27 cellular contexts compared by ENCODE assay signal in genomic region chr3:150030841-150031240, GRCh38.
"Had no signal": no experiment of that assay in that cellular context is flagged by ENCODE, and none has a peak within 500 bp of the region (broad histone marks: within the 10 kb centered on the region; RNA-seq: fewer than 3 reads in every experiment).

No MANE protein-coding gene starts in this region.

- H3K9ac ChIP-seq: neural progenitor cell, parathyroid adenoma had no signal

- DNase-seq: naive thymus-derived CD4-positive, alpha-beta T cell; natural killer cell; occipital lobe; ovary; posterior cingulate gyrus; psoas muscle; right cardiac atrium; right lobe of liver; sigmoid colon; stimulated activated CD4-positive, alpha-beta T cell treated with anti-CD3 and anti-CD28 coated beads, Interleukin-15, amount 100 ng/mL, for 24 hours; stimulated activated CD4-positive, alpha-beta T cell treated with anti-CD3 and anti-CD28 coated beads, Interleukin-4, amount 100 ng/mL, for 1 hour; stimulated activated CD4-positive, alpha-beta T cell treated with anti-CD3 and anti-CD28 coated beads, Interleukin-4, amount 100 ng/mL, for 4 hours; stimulated activated CD8-positive, alpha-beta memory T cell treated with anti-CD3 and anti-CD28 coated beads, Interleukin-4, amount 100 ng/mL, for 48 hours; stimulated activated naive CD4-positive, alpha-beta T cell; stimulated activated naive CD8-positive, alpha-beta T cell treated with anti-CD3 and anti-CD28 coated beads, Interleukin-15, amount 100 ng/mL, for 72 hours; stimulated activated naive CD8-positive, alpha-beta T cell treated with anti-CD3 and anti-CD28 coated beads, Interleukin-15, Interleukin-2, amounts not matched to agents 100 U/mL and 50 U/mL, for 24 hours; substantia nigra; testis; tibial artery; transverse colon; upper lobe of right lung; uterus had no signal

- H3K4me3 ChIP-seq: neural progenitor cell, ovary, psoas muscle, right lobe of liver, sigmoid colon, skin epidermis, suprapubic skin, testis, tibial artery, transverse colon, upper lobe of right lung, uterus had no signal

- H3K4me2 ChIP-seq: neural progenitor cell had no signal

- H3K79me2 ChIP-seq: parathyroid adenoma had no signal

- ATAC-seq: naive thymus-derived CD4-positive, alpha-beta T cell; natural killer cell; psoas muscle; right cardiac atrium; right lobe of liver; stimulated activated memory B cell treated with anti-CD40 and anti-IgM and Interleukin-4, amounts not matched to agents 10 μg/mL and 1 μg/mL and 100 μg/mL, for 72 hours; stimulated activated naive CD8-positive, alpha-beta T cell treated with anti-CD3 and anti-CD28 coated beads, Interleukin-15, amount 100 ng/mL, for 72 hours; stimulated activated naive CD8-positive, alpha-beta T cell treated with anti-CD3 and anti-CD28 coated beads, Interleukin-15, Interleukin-2, amounts not matched to agents 100 U/mL and 50 U/mL, for 24 hours; upper lobe of right lung had no signal

- H3K4me1 ChIP-seq: parathyroid adenoma, right lobe of liver, sigmoid colon, suprapubic skin, testis, transverse colon, upper lobe of right lung, uterus had no signal

- H3K27me3 ChIP-seq: ovary, right lobe of liver, sigmoid colon, testis, tibial artery, transverse colon, upper lobe of right lung, uterus had no signal

- H3K27ac ChIP-seq: neural progenitor cell, ovary, parathyroid adenoma, psoas muscle, right lobe of liver, sigmoid colon, skin epidermis, suprapubic skin, testis, tibial artery, transverse colon, upper lobe of right lung, uterus had no signal

- H3K36me3 ChIP-seq: neural progenitor cell, ovary, right lobe of liver, sigmoid colon, suprapubic skin, tibial artery, transverse colon, upper lobe of right lung, uterus had no signal

- H2AFZ ChIP-seq: neural progenitor cell, parathyroid adenoma had no signal

- H3K9me3 ChIP-seq: ovary, right lobe of liver, sigmoid colon, suprapubic skin, testis, tibial artery, upper lobe of right lung, uterus had no signal
